ENCODE assay signal across 8 cellular contexts in genomic region chr5:177369050-177369912, GRCh38. TPM values are rescaled to one million over a fixed set of nuclear protein-coding genes. Genes with fewer than 3 reads are reported as not detected.
A peak's percentile ranks its signal among the peaks of the same experiment; 100 is the strongest.
DNase-seq lines count a peak whose midpoint lies in the region; ATAC-seq, FAIRE-seq and TF ChIP-seq lines count a peak whose summit lies in the region.

No MANE protein-coding gene starts in this region.

- H3K36me3 ChIP-seq in left ventricle myocardium inferior, result no peaks in the 10 kb centered on the region
- H3K36me3 ChIP-seq in OCI-LY3 (replicated peaks; ENCODE audit: low read depth, low read length), result peaks cover 6% of the 10 kb centered on the region
- H3K36me3 ChIP-seq in kidney (ENCODE audit: control insufficient read depth in 1 of 2, insufficient read depth in 2 of 2, low read length in 2 of 2), result no peaks in the 10 kb centered on the region

- H3K27me3 ChIP-seq in left ventricle myocardium inferior (ENCODE audit: low read depth) (peaks cover 7% of the 10 kb centered on the region), OCI-LY3 (ENCODE audit: low read depth, low read length) (no peaks in the 10 kb centered on the region)

- H3K4me1 Mint-ChIP-seq in central memory CD8-positive, alpha-beta T cell, result peaks cover 55% of the 10 kb centered on the region
- peaks cover 51% of the 10 kb centered on the region for H3K4me1 Mint-ChIP-seq in nephron progenitor cell

- H3K27me3 Mint-ChIP-seq in central memory CD8-positive, alpha-beta T cell, result no peaks in the 10 kb centered on the region
- H3K27me3 Mint-ChIP-seq in nephron progenitor cell (ENCODE audit: low read depth, poor library complexity), result peaks cover 16% of the 10 kb centered on the region

- H3K4me2 ChIP-seq in OCI-LY3 (ENCODE audit: low read length), result no peak overlapping the region

- no peak for FAIRE-seq in kidney (lab: Jason Lieb, UNC)

- H3K27ac Mint-ChIP-seq in central memory CD8-positive, alpha-beta T cell (ENCODE audit: low read depth), result peak overlapping the region; percentile 87
- H3K27ac Mint-ChIP-seq in nephron progenitor cell, result no peak overlapping the region

- H3K9me3 ChIP-seq in left ventricle myocardium inferior (replicated peaks) (no peaks in the 10 kb centered on the region), OCI-LY3 (ENCODE audit: insufficient read depth, low read length) (no peaks in the 10 kb centered on the region), kidney (ENCODE audit: control insufficient read depth in 1 of 2, low read length in 2 of 2) (no peaks in the 10 kb centered on the region)

- ATAC-seq in Right ventricle myocardium inferior, result no peak
- ATAC-seq in central memory CD8-positive, alpha-beta T cell (replicated peaks; ENCODE audit: extremely low read depth, poor library complexity, severe bottlenecking), result no peak
- no peak for ATAC-seq in activated CD4-positive, CD25-positive, alpha-beta regulatory T cell treated with anti-CD3 and anti-CD28 coated beads, Interleukin-2, amount 50 U/mL, for 24 hours
- no peak for ATAC-seq in GM18517 (IDR thresholded peaks at IDR 0.05; ENCODE audit: unreplicated experiment)

- H3K36me3 Mint-ChIP-seq in central memory CD8-positive, alpha-beta T cell (ENCODE audit: insufficient read depth), result peaks cover 45% of the 10 kb centered on the region
- no peaks in the 10 kb centered on the region for H3K36me3 Mint-ChIP-seq in nephron progenitor cell (ENCODE audit: low read depth)

- H3K9ac ChIP-seq in OCI-LY3 (ENCODE audit: low read length) (no peak overlapping the region), kidney (ENCODE audit: low read length in 2 of 2) (peak overlapping the region in 1 of 2 donors; percentile 37)

- peak; percentile 60 for TF ChIP-seq CTCF in left ventricle myocardium inferior (IDR thresholded peaks at IDR 0.05; ENCODE audit: borderline replicate concordance)
- peak; percentile 80 for TF ChIP-seq CTCF in OCI-LY3 (IDR thresholded peaks at IDR 0.05; ENCODE audit: low read depth, low read length)
- peak; percentile 56 for TF ChIP-seq CTCF in nephron progenitor cell (IDR thresholded peaks at IDR 0.05)
- TF ChIP-seq CTCF in kidney (IDR thresholded peaks at IDR 0.05; ENCODE audit: borderline replicate concordance, extremely low read depth, insufficient read depth), result no peak

- no peak overlapping the region for H3K4me3 ChIP-seq in left ventricle myocardium inferior
- no peak overlapping the region for H3K4me3 ChIP-seq in OCI-LY3 (ENCODE audit: low read length)
- H3K4me3 ChIP-seq in kidney (ENCODE audit: low read length in 2 of 2), result no peak overlapping the region

- H3K27ac ChIP-seq in left ventricle myocardium inferior (replicated peaks), result no peak overlapping the region
- H3K27ac ChIP-seq in OCI-LY3 (ENCODE audit: low read length), result no peak overlapping the region
- H3K27ac ChIP-seq in kidney (ENCODE audit: low read depth in 2 of 2, low read length in 2 of 2), result peak overlapping the region in 1 of 2 donors; percentile 23

- H3K4me3 Mint-ChIP-seq in central memory CD8-positive, alpha-beta T cell, result no peak overlapping the region
- peak overlapping the region; percentile 51 for H3K4me3 Mint-ChIP-seq in nephron progenitor cell

- H3K4me1 ChIP-seq in left ventricle myocardium inferior (peaks cover 43% of the 10 kb centered on the region), OCI-LY3 (ENCODE audit: low read length) (peaks cover 40% of the 10 kb centered on the region), kidney (ENCODE audit: control insufficient read depth in 1 of 2, insufficient read depth in 1 of 2, low read depth in 1 of 2, low read length in 2 of 2) (peaks cover 33 to 46% of the 10 kb centered on the region in 2 donors)

- H4K20me1 ChIP-seq in OCI-LY3 (ENCODE audit: insufficient read depth, low read length), result peaks cover 14% of the 10 kb centered on the region

- no peak overlapping the region for H2AFZ ChIP-seq in OCI-LY3 (ENCODE audit: low read depth, low read length)

- DNase-seq in left ventricle myocardium inferior (no peak), Right ventricle myocardium inferior (ENCODE audit: missing footprints) (no peak), nephron progenitor cell (peak; percentile 49), kidney (no peak)
- DNase-seq in central memory CD8-positive, alpha-beta T cell (ENCODE audit: low spot score in 2 of 2), result no peak

- H3K79me2 ChIP-seq in OCI-LY3 (ENCODE audit: low read length), result no peaks in the 10 kb centered on the region

- H3K9me3 Mint-ChIP-seq in central memory CD8-positive, alpha-beta T cell, result no peaks in the 10 kb centered on the region
- no peaks in the 10 kb centered on the region for H3K9me3 Mint-ChIP-seq in nephron progenitor cell

- intact Hi-C loops in left ventricle myocardium inferior (cut with micrococcal nuclease), result no loop called here
- intact Hi-C loops in Right ventricle myocardium inferior (cut with DNase I), result loop anchor here (5.0 kb wide), 1 partner anchor 67 kb away; the partner anchor contains the start of genes PRELID1 and RAB24
- intact Hi-C loops in kidney (cut with DNase I), result no loop called here

RNA-seq across cellular contexts. Expression of gene RGS14, which starts 11.6 kb away (rescaled TPM):
- total RNA-seq in left ventricle myocardium inferior (4.6 TPM), Right ventricle myocardium inferior (3.9 TPM), kidney (28.4 TPM)
- polyA plus RNA-seq in kidney (ENCODE audit: insufficient read depth, low read depth, low replicate concordance), result 56.3 TPM

RNA-seq across cellular contexts. Expression of gene SLC34A1, which starts 15.0 kb away (rescaled TPM):
- total RNA-seq in left ventricle myocardium inferior (not detected), Right ventricle myocardium inferior (not detected), kidney (0.91 TPM)
- 211 TPM for polyA plus RNA-seq in kidney (ENCODE audit: insufficient read depth, low read depth, low replicate concordance)

RNA-seq across cellular contexts. Expression of gene LMAN2, which starts 17.8 kb away (rescaled TPM):
- 60.0 TPM for total RNA-seq in left ventricle myocardium inferior
- 72.3 TPM for total RNA-seq in Right ventricle myocardium inferior
- total RNA-seq in kidney, result 137 TPM
- polyA plus RNA-seq in kidney (ENCODE audit: insufficient read depth, low read depth, low replicate concordance), result 190 TPM

RNA-seq across cellular contexts. Expression of gene PFN3, which starts 31.2 kb away (rescaled TPM):
- total RNA-seq in left ventricle myocardium inferior (not detected), Right ventricle myocardium inferior (not detected), kidney (not detected)
- polyA plus RNA-seq in kidney (ENCODE audit: insufficient read depth, low read depth, low replicate concordance), result not detected

RNA-seq across cellular contexts. Expression of gene F12, which starts 40.1 kb away (rescaled TPM):
- total RNA-seq in left ventricle myocardium inferior, result not detected
- total RNA-seq in Right ventricle myocardium inferior, result not detected
- 4.2 TPM for total RNA-seq in kidney
- 3.1 TPM for polyA plus RNA-seq in kidney (ENCODE audit: insufficient read depth, low read depth, low replicate concordance)
